Comparison of ENCODE assay signal across 9 cellular contexts in genomic region chr1:4653796-4654715, GRCh38. TPM values are rescaled to one million over a fixed set of nuclear protein-coding genes. Genes with fewer than 3 reads are reported as not detected.
DNase-seq lines count a peak whose midpoint lies in the region; ATAC-seq and TF ChIP-seq lines count a peak whose summit lies in the region.
"Had no signal": no experiment of that assay in that cellular context is flagged by ENCODE, and none has a peak within 500 bp of the region (broad histone marks: within the 10 kb centered on the region; RNA-seq: fewer than 3 reads in every experiment).

TSS of gene AJAP1 (plus strand) at chr1:4654609. CDS start at chr1:4655426, 817 bp downstream.

- peaks cover 57% of the 10 kb centered on the region for H4K20me1 ChIP-seq in BLaER1

- ATAC-seq in GM18511 (IDR thresholded peaks at IDR 0.05; ENCODE audit: unreplicated experiment) (no peak), omental fat pad (ENCODE audit: low FRiP score) (no peak)

- H3K9ac ChIP-seq in BLaER1, result peak within 1 kb of the TSS; percentile 58; the same call in 1 of the 2 replicates
- peak within 1 kb of the TSS; percentile 35; the same call in 1 of the 2 replicates for H3K9ac ChIP-seq in HUES64 (ENCODE audit: low read depth, low read length)
- no peak within 1 kb of the TSS for H3K9ac ChIP-seq in parathyroid adenoma

- H3K4me3 ChIP-seq in BLaER1, result peak within 1 kb of the TSS; percentile 67
- peak within 1 kb of the TSS; percentile 53 for H3K4me3 ChIP-seq in HUES64 (ENCODE audit: low read length)
- peak within 1 kb of the TSS; percentile 25 to 57 (median 34) for H3K4me3 ChIP-seq in esophagus squamous epithelium
- peak within 1 kb of the TSS; percentile 47 for H3K4me3 ChIP-seq in parathyroid adenoma (ENCODE audit: low read depth, low read length)

- H3K36me3 ChIP-seq in BLaER1, result no peaks in the 10 kb centered on the region
- no peaks in the 10 kb centered on the region for H3K36me3 ChIP-seq in HUES64 (ENCODE audit: insufficient read depth, low read length)
- H3K36me3 ChIP-seq in esophagus squamous epithelium, result no peaks in the 10 kb centered on the region
- H3K36me3 ChIP-seq in parathyroid adenoma (ENCODE audit: control insufficient read depth, insufficient read depth, low read length), result no peaks in the 10 kb centered on the region

- under 1% methylated on average over 106 of the region's 108 CpGs for WGBS in HUES64
- 6% methylated on average over 10 of the region's 108 CpGs; no CpG with 5 or more reads in 1 of the 2 donors for WGBS in esophagus squamous epithelium, 2 donors

- TF ChIP-seq POLR2A in esophagus squamous epithelium (IDR thresholded peaks at IDR 0.05), result no peak

- H3K4me1 ChIP-seq in BLaER1 (peaks cover 66% of the 10 kb centered on the region), HUES64 (ENCODE audit: insufficient read depth, low read length) (peaks cover 48% of the 10 kb centered on the region), esophagus squamous epithelium (peaks cover 0 to 59% (median 6%) of the 10 kb centered on the region in 3 donors), parathyroid adenoma (no peaks in the 10 kb centered on the region)

- peak within 1 kb of the TSS; percentile 94 for H3K4me2 ChIP-seq in BLaER1
- H3K4me2 ChIP-seq in parathyroid adenoma (ENCODE audit: low read length), result peak within 1 kb of the TSS; percentile 67

- intact Hi-C loops in esophagus squamous epithelium (cut with DNase I), result loop anchor here (10.0 kb wide), 1 partner anchor 739 kb away; no protein-coding TSS in a partner anchor

- H3K79me2 ChIP-seq in parathyroid adenoma, result no peaks in the 10 kb centered on the region

- peak within 1 kb of the TSS; percentile 56 for H2AFZ ChIP-seq in parathyroid adenoma

- peak within 1 kb of the TSS; percentile 42; the same call in 1 of the 2 replicates for H3K27ac ChIP-seq in BLaER1
- no peak within 1 kb of the TSS for H3K27ac ChIP-seq in HUES64 (ENCODE audit: low read depth, low read length)
- H3K27ac ChIP-seq in esophagus squamous epithelium, result no peak within 1 kb of the TSS
- H3K27ac ChIP-seq in parathyroid adenoma, result no peak within 1 kb of the TSS
- H3K27ac ChIP-seq: epithelial cell of prostate had no signal

- H3K9me3 ChIP-seq in BLaER1 (no peaks in the 10 kb centered on the region), HUES64 (ENCODE audit: insufficient read depth, low read depth, low read length) (no peaks in the 10 kb centered on the region), esophagus squamous epithelium (no peaks in the 10 kb centered on the region), parathyroid adenoma (ENCODE audit: control insufficient read depth, low read length) (no peaks in the 10 kb centered on the region)

- no peak for TF ChIP-seq CTCF in esophagus squamous epithelium (IDR thresholded peaks at IDR 0.05)
- no peak for TF ChIP-seq CTCF in parathyroid adenoma (IDR thresholded peaks at IDR 0.05)
- no peak for TF ChIP-seq CTCF in omental fat pad (IDR thresholded peaks at IDR 0.05)

- peaks cover 80% of the 10 kb centered on the region for H3K27me3 ChIP-seq in BLaER1
- peaks cover 77% of the 10 kb centered on the region for H3K27me3 ChIP-seq in HUES64 (ENCODE audit: insufficient read depth, low read length)
- H3K27me3 ChIP-seq in esophagus squamous epithelium, result peaks cover 6 to 99% (median 16%) of the 10 kb centered on the region in 4 donors
- no peaks in the 10 kb centered on the region for H3K27me3 ChIP-seq in parathyroid adenoma (ENCODE audit: control insufficient read depth, insufficient read depth, low read length)

- no peak for DNase-seq in esophagus squamous epithelium (lab: John Stamatoyannopoulos, UW)
- no peak for DNase-seq in omental fat pad (ENCODE audit: low spot score)
- no peak for DNase-seq in foreskin melanocyte
- no peak for DNase-seq in activated naive CD4-positive, alpha-beta T cell (lab: John Stamatoyannopoulos, UW)

RNA-seq across cellular contexts. Expression of gene AJAP1, which starts in this region (rescaled TPM):
- polyA plus RNA-seq in HUES64 (2013, experiment 1 of 2), result 4.3 TPM
- polyA plus RNA-seq in HUES64 (2013, experiment 2 of 2), result 3.5 TPM
- total RNA-seq in esophagus squamous epithelium (1 to 10 TPM in 2 of 4 donors, under 1 TPM in 2; 0.30 to 4.0 (median 1.0) TPM), omental fat pad (under 1 TPM; 0.06 to 0.63 (median 0.53) TPM)
